8 cellular contexts compared by ENCODE assay signal in genomic region chr16:73020409-73020884, GRCh38. TPM values are rescaled to one million over a fixed set of nuclear protein-coding genes. Genes with fewer than 3 reads are reported as not detected.
DNase-seq lines count a peak whose midpoint lies in the region; ATAC-seq and TF ChIP-seq lines count a peak whose summit lies in the region.

No MANE protein-coding gene starts in this region.

- peak overlapping the region; percentile 4 to 87 (median 65) for H3K27ac ChIP-seq in adrenal gland
- H3K27ac ChIP-seq in hepatocyte, result peak overlapping the region; percentile 33

- TF ChIP-seq CTCF in adrenal gland (IDR thresholded peaks at IDR 0.05), result no peak
- TF ChIP-seq CTCF in hepatocyte (IDR thresholded peaks at IDR 0.05; ENCODE audit: poor library complexity), result no peak
- no peak for TF ChIP-seq CTCF in type B pancreatic cell (conservative IDR thresholded peaks at IDR 0.05)

- no peaks in the 10 kb centered on the region for H3K36me3 ChIP-seq in adrenal gland (replicated peaks in 1 of 2)
- no peaks in the 10 kb centered on the region for H3K36me3 ChIP-seq in hepatocyte (replicated peaks; ENCODE audit: insufficient read depth, low read depth)

- peaks cover 21% of the 10 kb centered on the region for H3K36me3 Mint-ChIP-seq in type B pancreatic cell
- no peaks in the 10 kb centered on the region for H3K36me3 Mint-ChIP-seq in activated T-cell treated with anti-CD3 and anti-CD28 coated beads, Interleukin-2, amount 50 U/mL, for 24 hours (ENCODE audit: low read depth)

- H3K9me2 ChIP-seq in hepatocyte (replicated peaks; ENCODE audit: insufficient read depth), result no peaks in the 10 kb centered on the region

- no peak overlapping the region for H2AFZ ChIP-seq in hepatocyte

- H3K4me2 ChIP-seq in hepatocyte, result peak overlapping the region; percentile 52

- H3K79me2 ChIP-seq in hepatocyte, result peaks cover 93% of the 10 kb centered on the region

- peak overlapping the region; percentile 74 for H3K27ac Mint-ChIP-seq in type B pancreatic cell
- H3K27ac Mint-ChIP-seq in activated T-cell treated with anti-CD3 and anti-CD28 coated beads, Interleukin-2, amount 50 U/mL, for 24 hours, result no peak overlapping the region

- peaks cover 3% of the 10 kb centered on the region for H3K9me3 Mint-ChIP-seq in type B pancreatic cell
- H3K9me3 Mint-ChIP-seq in activated T-cell treated with anti-CD3 and anti-CD28 coated beads, Interleukin-2, amount 50 U/mL, for 24 hours, result no peaks in the 10 kb centered on the region

- no peak for ATAC-seq in GM21360 (IDR thresholded peaks at IDR 0.05; ENCODE audit: unreplicated experiment)

- peak; percentile 21 for DNase-seq in NCI-H2029 (lab: John Stamatoyannopoulos, UW)
- DNase-seq in NCI-H2029 treated with DMSO at 0.1 percent for 48 hours (lab: John Stamatoyannopoulos, UW), result no peak
- DNase-seq in adrenal gland, result peak; percentile 63 to 88 (median 82)
- peak; percentile 54 for DNase-seq in hepatocyte (ENCODE audit: low spot score)
- DNase-seq in type B pancreatic cell (ENCODE audit: extremely low spot score, unreplicated experiment), result no peak
- no peak for DNase-seq in SK-N-DZ (ENCODE audit: low spot score)
- no peak for DNase-seq in activated T-cell treated with anti-CD3 and anti-CD28 coated beads, Interleukin-2, amount 50 U/mL, for 24 hours

- no peaks in the 10 kb centered on the region for H3K9me3 ChIP-seq in adrenal gland (replicated peaks in 1 of 3)
- no peaks in the 10 kb centered on the region for H3K9me3 ChIP-seq in hepatocyte (ENCODE audit: low read depth)

- peaks cover 77% of the 10 kb centered on the region for H3K4me1 Mint-ChIP-seq in type B pancreatic cell (ENCODE audit: unreplicated experiment)
- no peaks in the 10 kb centered on the region for H3K4me1 Mint-ChIP-seq in activated T-cell treated with anti-CD3 and anti-CD28 coated beads, Interleukin-2, amount 50 U/mL, for 24 hours (ENCODE audit: low read depth)

- H3K27me3 Mint-ChIP-seq in type B pancreatic cell, result no peaks in the 10 kb centered on the region
- H3K27me3 Mint-ChIP-seq in activated T-cell treated with anti-CD3 and anti-CD28 coated beads, Interleukin-2, amount 50 U/mL, for 24 hours, result peaks cover 4% of the 10 kb centered on the region

- intact Hi-C loops in adrenal gland (cut with DNase I), result no loop called here

- H3K4me3 ChIP-seq in adrenal gland (no peak overlapping the region), hepatocyte (no peak overlapping the region)

- peaks cover 29% of the 10 kb centered on the region for H4K20me1 ChIP-seq in hepatocyte (ENCODE audit: insufficient read depth, poor library complexity, severe bottlenecking)

- WGBS in adrenal gland, 4 donors, result 39 to 52% (median 48%) methylated on average over 10 to 12 of the region's 12 CpGs
- 78% methylated on average over 12 of the region's 12 CpGs for WGBS in hepatocyte (ENCODE audit: low lambda C conversion rate, missing lambda C conversion rate)

- peak overlapping the region; percentile 41 for H3K4me3 Mint-ChIP-seq in type B pancreatic cell
- no peak overlapping the region for H3K4me3 Mint-ChIP-seq in activated T-cell treated with anti-CD3 and anti-CD28 coated beads, Interleukin-2, amount 50 U/mL, for 24 hours

- H3K4me1 ChIP-seq in adrenal gland (replicated peaks in 1 of 2) (peaks cover 37 to 71% of the 10 kb centered on the region in 2 donors), hepatocyte (ENCODE audit: insufficient read depth) (peaks cover 40% of the 10 kb centered on the region)

- H3K27me3 ChIP-seq in adrenal gland, result no peaks in the 10 kb centered on the region
- H3K27me3 ChIP-seq in hepatocyte, result no peaks in the 10 kb centered on the region

- no peak for TF ChIP-seq POLR2A in adrenal gland (IDR thresholded peaks at IDR 0.05)

RNA-seq across cellular contexts. Expression of gene ZFHX3, which starts 27.5 kb away (rescaled TPM):
- total RNA-seq in adrenal gland, result 10 to 100 TPM; 16.8 to 31.6 (median 21.7) TPM
- 10 to 100 TPM in 1 of 3 donors, 1 to 10 TPM in 2; 2.4 to 11.2 (median 9.4) TPM for polyA plus RNA-seq in adrenal gland
- total RNA-seq in hepatocyte, result 11.5 and 11.6 TPM in 2 replicates
- 6.4 and 10.9 TPM in 2 replicates for polyA plus RNA-seq in hepatocyte
- 47.4 and 48.5 TPM in 2 replicates for total RNA-seq in type B pancreatic cell (ENCODE audit: low replicate concordance)
- polyA plus RNA-seq in SK-N-DZ (2014; cell fraction: cytosol; rRNA removed), result 4.9 and 5.5 TPM in 2 replicates
- polyA plus RNA-seq in SK-N-DZ (2014; cell fraction: nucleus; rRNA removed), result 3.0 and 7.3 TPM in 2 replicates

Comparison
In these comparisons a context has a peak if more than half of its experiments do, and no peak if none do; other contexts are left out.
1. DNase-seq: peak in NCI-H2029 (single experiment), adrenal gland (7 of 7) and hepatocyte (single experiment); none in NCI-H2029 treated with DMSO at 0.1 percent for 48 hours (single experiment), type B pancreatic cell (single experiment), SK-N-DZ (single experiment) and activated T-cell treated with anti-CD3 and anti-CD28 coated beads, Interleukin-2, amount 50 U/mL, for 24 hours (single experiment).